18 cellular contexts compared by ENCODE assay signal in genomic region chr5:68440255-68440654, GRCh38.
DNase-seq lines count a peak whose midpoint lies in the region; ATAC-seq, FAIRE-seq and TF ChIP-seq lines count a peak whose summit lies in the region.
"Had no signal": no experiment of that assay in that cellular context is flagged by ENCODE, and none has a peak within 500 bp of the region (broad histone marks: within the 10 kb centered on the region; RNA-seq: fewer than 3 reads in every experiment).

No MANE protein-coding gene starts in this region.

- no peaks in the 10 kb centered on the region for H3K27me3 ChIP-seq in GM12878 (replicated peaks in 1 of 2; ENCODE audit: control insufficient read depth in 2 of 2, insufficient read depth in 2 of 2, low read length in 1 of 2)
- H3K27me3 ChIP-seq in PC-3 (ENCODE audit: low read length), result no peaks in the 10 kb centered on the region
- H3K27me3 ChIP-seq: BE2C had no signal

- no peaks in the 10 kb centered on the region for H3F3A ChIP-seq in PC-3 (ENCODE audit: low read length, unreplicated experiment)

- H3K4me2 ChIP-seq in GM12878 (ENCODE audit: control insufficient read depth, insufficient read depth) (no peak overlapping the region), PC-3 (ENCODE audit: low read length) (no peak overlapping the region)

- POLR2A ChIA-PET in GM12878 (lab: Charles Lee) (interaction anchor here (1.0 to 1.5 kb wide), 2 partner anchors 152 to 153 kb away, joined by 3 to 6 read pairs; no protein-coding TSS in a partner anchor), PC-3 (lab: Charles Lee; ENCODE audit: unreplicated experiment) (no interaction called here)

- intact Hi-C loops in GM12878 (cut with micrococcal nuclease; ENCODE audit: unreplicated experiment) (no loop called here), PC-3 (cut with micrococcal nuclease) (no loop called here)

- TF ChIP-seq POLR2A in GM12878 (IDR thresholded peaks at IDR 0.05; ENCODE audit: low read depth, low read length), result no peak

- peak overlapping the region; percentile 45 for H3K27ac Mint-ChIP-seq in stimulated activated effector memory CD8-positive, alpha-beta T cell treated with anti-CD3 and anti-CD28 coated beads, Interleukin-12 subunit alpha, Interleukin-12 subunit beta, amount 100 ng/mL, for 72 hours
- H3K27ac Mint-ChIP-seq in activated naive CD8-positive, alpha-beta T cell treated with anti-CD3 and anti-CD28 coated beads, Interleukin-2, amount 50 U/mL, for 24 hours, result no peak overlapping the region
- H3K27ac Mint-ChIP-seq: CD4-positive, alpha-beta T cell; IgD-negative memory B cell had no signal

- H3K9me3 Mint-ChIP-seq in stimulated activated effector memory CD8-positive, alpha-beta T cell treated with anti-CD3 and anti-CD28 coated beads, Interleukin-12 subunit alpha, Interleukin-12 subunit beta, amount 100 ng/mL, for 72 hours, result no peaks in the 10 kb centered on the region
- H3K9me3 Mint-ChIP-seq in activated naive CD8-positive, alpha-beta T cell treated with anti-CD3 and anti-CD28 coated beads, Interleukin-2, amount 50 U/mL, for 24 hours, result no peaks in the 10 kb centered on the region
- H3K9me3 Mint-ChIP-seq: CD4-positive, alpha-beta T cell had no signal

- DNase-seq in GM18507 (ENCODE audit: extremely low spot score, insufficient read length, low read depth) (no peak), GM12878 (ENCODE audit: low read depth, low spot score) (no peak), NCI-H2171 treated with DMSO at 0.1 percent for 48 hours (lab: John Stamatoyannopoulos, UW) (no peak), PC-3 (no peak)
- no peak for DNase-seq in stimulated activated effector memory CD8-positive, alpha-beta T cell treated with anti-CD3 and anti-CD28 coated beads, Interleukin-12 subunit alpha, Interleukin-12 subunit beta, amount 100 ng/mL, for 72 hours (ENCODE audit: low spot score in 2 of 2)
- DNase-seq in activated naive CD8-positive, alpha-beta T cell treated with anti-CD3 and anti-CD28 coated beads, Interleukin-2, amount 50 U/mL, for 24 hours, result no peak
- DNase-seq: ACHN; BE2C; C1 segment of cervical spinal cord; Caco-2; CD4-positive, alpha-beta T cell had no signal

- in situ Hi-C loops in GM12878 (cut with MboI), result no loop called here

- H3K9me3 ChIP-seq in GM12878 (replicated peaks; ENCODE audit: control insufficient read depth, insufficient read depth, low read length), result no peaks in the 10 kb centered on the region; the same call in 1 of the 3 replicates
- H3K9me3 ChIP-seq in PC-3 (ENCODE audit: low read length), result no peaks in the 10 kb centered on the region
- H3K9me3 ChIP-seq: BE2C, Caco-2, HAP-1 had no signal

- peaks cover 37% of the 10 kb centered on the region for H3K4me1 Mint-ChIP-seq in stimulated activated effector memory CD8-positive, alpha-beta T cell treated with anti-CD3 and anti-CD28 coated beads, Interleukin-12 subunit alpha, Interleukin-12 subunit beta, amount 100 ng/mL, for 72 hours
- peaks cover 29% of the 10 kb centered on the region for H3K4me1 Mint-ChIP-seq in activated naive CD8-positive, alpha-beta T cell treated with anti-CD3 and anti-CD28 coated beads, Interleukin-2, amount 50 U/mL, for 24 hours

- H3K27ac ChIP-seq in GM12878 (ENCODE audit: control insufficient read depth, insufficient read depth) (no peak overlapping the region), PC-3 (ENCODE audit: low read length) (no peak overlapping the region)

- H3K36me3 ChIP-seq in GM12878 (ENCODE audit: control insufficient read depth in 2 of 2, insufficient read depth in 2 of 2, low read length in 1 of 2), result no peaks in the 10 kb centered on the region
- H3K36me3 ChIP-seq in PC-3 (ENCODE audit: low read depth, low read length), result no peaks in the 10 kb centered on the region
- H3K36me3 ChIP-seq: BE2C, HAP-1 had no signal

- 100% methylated on average over 2 of the region's 2 CpGs for WGBS in GM12878 (ENCODE audit: insufficient coverage, insufficient replicate concordance, low lambda C conversion rate, missing lambda C conversion rate)

- no peak for TF ChIP-seq EP300 in GM12878 (IDR thresholded peaks at IDR 0.05; ENCODE audit: borderline replicate concordance in 1 of 2, control insufficient read depth in 1 of 2, low read depth in 2 of 2, low read length in 2 of 2)

- FAIRE-seq in GM18507 (lab: Jason Lieb, UNC) (peak; percentile 42), GM12878 (lab: Jason Lieb, UNC) (no peak)
- FAIRE-seq: A204.1, D721Med, G401.6, H1, HepG2 had no signal

- no peak overlapping the region for H3K9ac ChIP-seq in GM12878 (ENCODE audit: control insufficient read depth, insufficient read depth, low read length)
- no peak overlapping the region for H3K9ac ChIP-seq in PC-3 (ENCODE audit: low read length)

- no peak for TF ChIP-seq RAD21 in GM12878 (IDR thresholded peaks at IDR 0.05; ENCODE audit: insufficient read depth, low read depth, low read length)

- SMC1A ChIA-PET in GM12878 (lab: Charles Lee; ENCODE audit: uncharacterized antibody, unreplicated experiment), result interaction anchor here (0.8 to 13.1 kb wide), 9 partner anchors 7 to 153 kb away, joined by 4 to 266 read pairs (median 9); no protein-coding TSS in a partner anchor

- no peaks in the 10 kb centered on the region for H3K9me2 ChIP-seq in PC-3 (replicated peaks; ENCODE audit: low read length)

- BruUV-seq in GM12878 (replicated peaks; lab: Mats Ljungman, UMichigan), result no TSS peak
- no TSS peak for BruUV-seq in PC-3 (replicated peaks; lab: Mats Ljungman, UMichigan)

- H3K4me1 ChIP-seq in GM12878 (ENCODE audit: control insufficient read depth, insufficient read depth, low read length) (peaks cover 31% of the 10 kb centered on the region), PC-3 (ENCODE audit: insufficient read depth, low read length) (no peaks in the 10 kb centered on the region)
- H3K4me1 ChIP-seq: Caco-2, HAP-1 had no signal

- H3K79me2 ChIP-seq in GM12878 (ENCODE audit: control insufficient read depth, insufficient read depth, low read length) (no peaks in the 10 kb centered on the region), PC-3 (ENCODE audit: low read length) (no peaks in the 10 kb centered on the region)

- H4K20me1 ChIP-seq in GM12878 (ENCODE audit: control insufficient read depth, insufficient read depth) (no peaks in the 10 kb centered on the region), PC-3 (ENCODE audit: low read length) (no peaks in the 10 kb centered on the region)

- peaks cover 8% of the 10 kb centered on the region for H3K27me3 Mint-ChIP-seq in activated naive CD8-positive, alpha-beta T cell treated with anti-CD3 and anti-CD28 coated beads, Interleukin-2, amount 50 U/mL, for 24 hours
- H3K27me3 Mint-ChIP-seq: CD4-positive, alpha-beta T cell had no signal

- no peak overlapping the region for H2AFZ ChIP-seq in GM12878 (ENCODE audit: control insufficient read depth, low read depth, low read length)
- H2AFZ ChIP-seq in PC-3 (ENCODE audit: low read length), result no peak overlapping the region

- RAD21 ChIA-PET in GM12878 (lab: Charles Lee; ENCODE audit: unreplicated experiment), result interaction anchor here (0.8 to 14.5 kb wide), 13 partner anchors 7 to 272 kb away, joined by 3 to 190 read pairs (median 4); no protein-coding TSS in a partner anchor

- H3K4me3 Mint-ChIP-seq in stimulated activated effector memory CD8-positive, alpha-beta T cell treated with anti-CD3 and anti-CD28 coated beads, Interleukin-12 subunit alpha, Interleukin-12 subunit beta, amount 100 ng/mL, for 72 hours, result no peak overlapping the region
- no peak overlapping the region for H3K4me3 Mint-ChIP-seq in activated naive CD8-positive, alpha-beta T cell treated with anti-CD3 and anti-CD28 coated beads, Interleukin-2, amount 50 U/mL, for 24 hours
- H3K4me3 Mint-ChIP-seq: CD4-positive, alpha-beta T cell; IgD-negative memory B cell had no signal

- TF ChIP-seq CTCF in GM12878 (IDR thresholded peaks at IDR 0.05 in 2 of 3, conservative IDR thresholded peaks at IDR 0.05 in 1 of 3; ENCODE audit: control insufficient read depth in 2 of 3, extremely low read depth in 1 of 3, insufficient read depth in 1 of 3, low read depth in 3 of 3, low read length in 3 of 3), result no peak
- no peak for TF ChIP-seq CTCF in PC-3 (conservative IDR thresholded peaks at IDR 0.05; ENCODE audit: low read depth, low read length)

- H3K4me3 ChIP-seq in GM12878, result no peak overlapping the region
- no peak overlapping the region for H3K4me3 ChIP-seq in PC-3 (ENCODE audit: low read length)
- H3K4me3 ChIP-seq: HAP-1 had no signal

- no peaks in the 10 kb centered on the region for H3K36me3 Mint-ChIP-seq in stimulated activated effector memory CD8-positive, alpha-beta T cell treated with anti-CD3 and anti-CD28 coated beads, Interleukin-12 subunit alpha, Interleukin-12 subunit beta, amount 100 ng/mL, for 72 hours
- no peaks in the 10 kb centered on the region for H3K36me3 Mint-ChIP-seq in activated naive CD8-positive, alpha-beta T cell treated with anti-CD3 and anti-CD28 coated beads, Interleukin-2, amount 50 U/mL, for 24 hours (ENCODE audit: low read depth)
- H3K36me3 Mint-ChIP-seq: IgD-negative memory B cell had no signal

- CTCF ChIA-PET in GM12878 (lab: Yijun Ruan, JAX) (interaction anchor here (1.3 to 11.5 kb wide), 3 partner anchors 5 to 168 kb away, joined by 3 to 97 read pairs (median 97); no protein-coding TSS in a partner anchor), PC-3 (lab: Charles Lee) (no interaction called here)

- ATAC-seq in GM12878 (no peak), PC-3 (no peak)
- ATAC-seq in stimulated activated effector memory CD8-positive, alpha-beta T cell treated with anti-CD3 and anti-CD28 coated beads, Interleukin-12 subunit alpha, Interleukin-12 subunit beta, amount 100 ng/mL, for 72 hours, result no peak
- ATAC-seq in activated naive CD8-positive, alpha-beta T cell treated with anti-CD3 and anti-CD28 coated beads, Interleukin-2, amount 50 U/mL, for 24 hours, result no peak
- ATAC-seq: HepG2 had no signal

TF ChIP-seq in GM12878, 131 proteins besides CTCF, POLR2A, EP300 and RAD21:
- peak; percentile 62 for TF ChIP-seq RAD51 (IDR thresholded peaks at IDR 0.05)
- no peak for TF ChIP-seq ELK1 (IDR thresholded peaks at IDR 0.05; ENCODE audit: low read depth, low read length)
TF ChIP-seq in GM12878: peak in this region for 1.
